Comparison of ENCODE assay signal across 8 cellular contexts in genomic region chr2:214808961-214809750, GRCh38. TPM values are rescaled to one million over a fixed set of nuclear protein-coding genes. Genes with fewer than 3 reads are reported as not detected.
DNase-seq lines count a peak whose midpoint lies in the region; TF ChIP-seq lines count a peak whose summit lies in the region.

TSS of gene BARD1 (minus strand) at chr2:214809683. CDS start at chr2:214809569, 114 bp downstream.

- H3K27ac Mint-ChIP-seq in T-helper 2 cell treated with Interferon-gamma antibody and Interleukin-4, amounts not matched to agents 5 μg/mL and 100 μg/mL, for 36 hours: peak within 1 kb of the TSS; percentile 93

- H3K27me3 ChIP-seq in HAP-1 (ENCODE audit: low read depth): no peaks in the 10 kb centered on the region
- no peaks in the 10 kb centered on the region for H3K27me3 ChIP-seq in spleen (replicated peaks in 1 of 7)

- H3K27ac ChIP-seq in spleen: peak within 1 kb of the TSS; percentile 80 to 95 (median 91)

- H3K4me1 Mint-ChIP-seq in T-helper 2 cell treated with Interferon-gamma antibody and Interleukin-4, amounts not matched to agents 5 μg/mL and 100 μg/mL, for 36 hours (ENCODE audit: low read depth): peaks cover 26% of the 10 kb centered on the region

- H3K9me3 ChIP-seq in HAP-1 (no peaks in the 10 kb centered on the region), spleen (no peaks in the 10 kb centered on the region)

- peaks cover 23% of the 10 kb centered on the region for H3K27me3 Mint-ChIP-seq in T-helper 2 cell treated with Interferon-gamma antibody and Interleukin-4, amounts not matched to agents 5 μg/mL and 100 μg/mL, for 36 hours (ENCODE audit: low read depth)

- peak; percentile 54 to 73 for DNase-seq in HAP-1 (ENCODE audit: low spot score in 2 of 2)
- peak; percentile 76 for DNase-seq in M059J (ENCODE audit: low read depth)
- peak; percentile 60 for DNase-seq in T-helper 2 cell treated with Interferon-gamma antibody and Interleukin-4, amounts not matched to agents 5 μg/mL and 100 μg/mL, for 36 hours (ENCODE audit: low spot score)
- DNase-seq in T47D (ENCODE audit: low read depth in 1 of 2, low spot score in 1 of 2): peak; percentile 11 to 58
- peak; percentile 35 for DNase-seq in iPS-NIHi7 (ENCODE audit: extremely low spot score)
- DNase-seq in spleen: peak; percentile 86
- DNase-seq in 8988T: no peak

- no peaks in the 10 kb centered on the region for H3K9me3 Mint-ChIP-seq in T-helper 2 cell treated with Interferon-gamma antibody and Interleukin-4, amounts not matched to agents 5 μg/mL and 100 μg/mL, for 36 hours

- in situ Hi-C loops in HAP-1 (cut with MboI; ENCODE audit: low sequenced_read_pairs): no loop called here
- in situ Hi-C loops in T47D (cut with HindIII; ENCODE audit: low pct_unique_long_range_greater_than_20kb, low sequenced_read_pairs): no loop called here

- no peak for TF ChIP-seq POLR2A in spleen (IDR thresholded peaks at IDR 0.05)

- 0 out of 2 replicates have a peak, but pooled peaks have one; percentile 0 for TF ChIP-seq CTCF in GM12874 (IDR thresholded peaks at IDR 0.05; ENCODE audit: insufficient read depth, low read depth, low read length)
- peak in 1 of 11 experiments; percentile 27 for TF ChIP-seq CTCF in spleen (IDR thresholded peaks at IDR 0.05 in 8 of 11, conservative IDR thresholded peaks at IDR 0.05 in 3 of 11)

- 0 to 1% (median 0%) methylated on average over 43 to 76 of the region's 76 CpGs for WGBS in spleen, 5 donors

- intact Hi-C loops in spleen (cut with DNase I; ENCODE audit: low total_unique reads): no loop called here

- H3K4me3 ChIP-seq in HAP-1: peak within 1 kb of the TSS; percentile 89
- peak within 1 kb of the TSS; percentile 83 to 99 (median 98) for H3K4me3 ChIP-seq in spleen

- H3K4me1 ChIP-seq in HAP-1 (peaks cover 17% of the 10 kb centered on the region), spleen (peaks cover 8 to 52% (median 35%) of the 10 kb centered on the region in 6 donors)

- H3K36me3 ChIP-seq in HAP-1 (replicated peaks) (no peaks in the 10 kb centered on the region), spleen (no peaks in the 10 kb centered on the region)

- H3K36me3 Mint-ChIP-seq in T-helper 2 cell treated with Interferon-gamma antibody and Interleukin-4, amounts not matched to agents 5 μg/mL and 100 μg/mL, for 36 hours (ENCODE audit: low read depth): peaks cover 15% of the 10 kb centered on the region

- peak within 1 kb of the TSS; percentile 94 for H3K4me3 Mint-ChIP-seq in T-helper 2 cell treated with Interferon-gamma antibody and Interleukin-4, amounts not matched to agents 5 μg/mL and 100 μg/mL, for 36 hours

RNA-seq across cellular contexts. Expression of gene BARD1, which starts in this region (rescaled TPM):
- total RNA-seq in M059J (2014; rRNA removed; shearing (Covaris generic)): 24.2 and 33.8 TPM in 2 replicates
- 10 to 100 TPM; 11.4 to 18.0 (median 15.1) TPM for total RNA-seq in spleen
- 1 to 10 TPM; 2.4 to 3.5 (median 3.2) TPM for polyA plus RNA-seq in spleen
